Comparison of ENCODE assay signal across 8 cellular contexts in the genomic region with DNA sequence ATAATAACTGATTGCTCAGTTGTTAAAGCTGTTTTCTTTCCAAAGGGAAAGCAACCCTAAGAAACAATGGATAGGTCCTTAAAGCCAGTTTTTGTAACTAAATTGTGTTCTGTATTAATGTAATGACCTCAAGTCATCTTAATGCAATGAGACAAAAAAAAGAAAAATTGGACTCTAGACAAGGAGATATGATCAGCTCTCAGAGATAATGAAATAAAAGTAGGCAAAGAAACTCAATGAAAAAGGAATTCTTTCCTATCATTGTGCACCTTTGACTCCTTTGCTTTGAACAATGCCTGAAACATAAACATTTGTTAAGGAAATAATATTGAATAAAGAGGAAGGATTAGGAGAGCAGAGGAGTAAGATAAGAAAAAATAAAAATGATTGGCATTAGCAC.
"Had no signal": no experiment of that assay in that cellular context is flagged by ENCODE, and none has a peak within 500 bp of the region (broad histone marks: within the 10 kb centered on the region; RNA-seq: fewer than 3 reads in every experiment).

No MANE protein-coding gene starts in this region.

- H3K4me3 ChIP-seq: GM12878 had no signal

- DNase-seq: GDM1, GF-D8 had no signal

- ATAC-seq: GM12878 had no signal

- FAIRE-seq: G401.6, GM12878, GM12891, GM12892, GM18507, GM19239 had no signal
